1 cellular context compared by ENCODE assay signal in genomic region chr1:109438798-109439297, GRCh38.
TF ChIP-seq lines count a peak whose summit lies in the region.

No MANE protein-coding gene starts in this region.

TF ChIP-seq in K562, 482 proteins besides CTCF, POLR2A, EP300 and RAD21 (continued from another document and continues in another):
- peak in 1 of 2 experiments; percentile 44; a peak in 1 of 4 replicates for TF ChIP-seq ZNF318 (IDR thresholded peaks at IDR 0.05; ENCODE audit: borderline replicate concordance in 1 of 2, low read depth in 1 of 2)
- 0 out of 4 replicates have a peak, but pooled peaks of 1 of the 2 experiments have one; percentile 33 for TF ChIP-seq RCOR1 (IDR thresholded peaks at IDR 0.05; ENCODE audit: borderline replicate concordance in 1 of 2, low read depth in 2 of 2, low read length in 2 of 2)
- no peak for TF ChIP-seq ZSCAN29 (IDR thresholded peaks at IDR 0.05)
- no peak for TF ChIP-seq ZNF24 (IDR thresholded peaks at IDR 0.05)
- no peak for TF ChIP-seq ZNF165 (CRISPR knock-in tag; IDR thresholded peaks at IDR 0.05; ENCODE audit: borderline replicate concordance)
- no peak for TF ChIP-seq ZNF644 (tag; IDR thresholded peaks at IDR 0.05; ENCODE audit: low read depth)
- no peak for TF ChIP-seq STAG1 (CRISPR knock-in tag; IDR thresholded peaks at IDR 0.05; ENCODE audit: borderline replicate concordance)
- TF ChIP-seq BHLHE40 (IDR thresholded peaks at IDR 0.05; ENCODE audit: low read length): no peak
- TF ChIP-seq ESRRA (IDR thresholded peaks at IDR 0.05; ENCODE audit: borderline replicate concordance, low read depth): 0 out of 2 replicates have a peak, but pooled peaks have one; percentile 15
- no peak for TF ChIP-seq ZNF398 (CRISPR knock-in tag; IDR thresholded peaks at IDR 0.05)
- TF ChIP-seq ERF (CRISPR knock-in tag; IDR thresholded peaks at IDR 0.05): no peak
- TF ChIP-seq MECOM (CRISPR knock-in tag; IDR thresholded peaks at IDR 0.05): no peak
- TF ChIP-seq SIN3B (IDR thresholded peaks at IDR 0.05; ENCODE audit: low read depth): no peak
- no peak for TF ChIP-seq ZNF407 (IDR thresholded peaks at IDR 0.05; ENCODE audit: low read depth)
- no peak for TF ChIP-seq NFIC (IDR thresholded peaks at IDR 0.05)
- peak; percentile 47; the same call in 1 of the 2 replicates for TF ChIP-seq LEF1 (IDR thresholded peaks at IDR 0.05)
- TF ChIP-seq SMAD1 (IDR thresholded peaks at IDR 0.05; ENCODE audit: low read depth, low read length, partially characterized antibody): no peak
- no peak for TF ChIP-seq RBM17 (IDR thresholded peaks at IDR 0.05; ENCODE audit: borderline replicate concordance, low read depth, low read length)
- no peak for TF ChIP-seq ZNF41 (CRISPR knock-in tag; conservative IDR thresholded peaks at IDR 0.05)
- no peak for TF ChIP-seq ZNF280B (CRISPR knock-in tag; IDR thresholded peaks at IDR 0.05)
- no peak for TF ChIP-seq ZNF217 (CRISPR knock-in tag; IDR thresholded peaks at IDR 0.05)
- no peak for TF ChIP-seq DMBX1 (CRISPR knock-in tag; IDR thresholded peaks at IDR 0.05; ENCODE audit: borderline replicate concordance)
- no peak for TF ChIP-seq TFE3 (CRISPR knock-in tag; IDR thresholded peaks at IDR 0.05)
- TF ChIP-seq VEZF1 (CRISPR knock-in tag; IDR thresholded peaks at IDR 0.05): no peak
- TF ChIP-seq NR2C2 (CRISPR knock-in tag; IDR thresholded peaks at IDR 0.05): peak; percentile 77
- peak; percentile 95 for TF ChIP-seq NR2C2 (tag; IDR thresholded peaks at IDR 0.05)
- 0 out of 2 replicates have a peak, but pooled peaks have one; percentile 29 for TF ChIP-seq ZNF589 (CRISPR knock-in tag; IDR thresholded peaks at IDR 0.05; ENCODE audit: low read depth)
